7 cellular contexts compared by ENCODE assay signal in genomic region chr22:31493355-31493754, GRCh38. TPM values are rescaled to one million over a fixed set of nuclear protein-coding genes. Genes with fewer than 3 reads are reported as not detected.
DNase-seq lines count a peak whose midpoint lies in the region; ATAC-seq, FAIRE-seq and TF ChIP-seq lines count a peak whose summit lies in the region.
"Not testable (repeated sequence)": the region's sequence is repeated elsewhere in the genome, so short reads cannot be mapped to it uniquely, and the experiment has no call there.

No MANE protein-coding gene starts in this region.

- H2AFZ ChIP-seq in GM12878 (ENCODE audit: control insufficient read depth, low read depth, low read length), result peak overlapping the region; percentile 19; the same call in 1 of the 2 replicates

- not testable (repeated sequence) for H3K9me3 ChIP-seq in DOHH2 (ENCODE audit: control insufficient read depth, insufficient read depth, low read length); GM12878 (replicated peaks; ENCODE audit: control insufficient read depth, insufficient read depth, low read length); naive thymus-derived CD4-positive, alpha-beta T cell (ENCODE audit: control insufficient read depth in 2 of 3, low read length in 3 of 3); spleen

- not testable (repeated sequence) for H3K27me3 ChIP-seq in DOHH2 (ENCODE audit: control insufficient read depth, low read length); GM12878 (replicated peaks in 1 of 2; ENCODE audit: control insufficient read depth in 2 of 2, insufficient read depth in 2 of 2, low read length in 1 of 2); naive thymus-derived CD4-positive, alpha-beta T cell (ENCODE audit: control insufficient read depth in 2 of 2, insufficient read depth in 2 of 2, low read length in 2 of 2); spleen (replicated peaks in 1 of 7)

- H3K4me3 Mint-ChIP-seq in activated CD4-positive, alpha-beta T cell treated with anti-CD3 and anti-CD28 coated beads, Interleukin-2, amount 10 ng/mL, durations not matched to agents 24 days and 14 days, result peak overlapping the region; percentile 10
- peak overlapping the region; percentile 88 for H3K4me3 Mint-ChIP-seq in activated T-helper 17 cell treated with anti-CD3 and anti-CD28 coated beads, Interleukin-2, amount 50 U/mL, for 72 hours
- peak overlapping the region in 8 of 10 donors; percentile 23 to 64 (median 44) for H3K4me3 Mint-ChIP-seq in naive thymus-derived CD4-positive, alpha-beta T cell

- peaks cover 53% of the 10 kb centered on the region for H3K4me1 ChIP-seq in DOHH2 (ENCODE audit: control insufficient read depth, low read length)
- H3K4me1 ChIP-seq in GM12878 (ENCODE audit: control insufficient read depth, insufficient read depth, low read length), result peaks cover 33% of the 10 kb centered on the region
- peaks cover 23 to 30% of the 10 kb centered on the region in 2 donors for H3K4me1 ChIP-seq in naive thymus-derived CD4-positive, alpha-beta T cell (ENCODE audit: control insufficient read depth in 2 of 2, insufficient read depth in 2 of 2, low read length in 2 of 2)
- peaks cover 25 to 81% (median 58%) of the 10 kb centered on the region in 6 donors for H3K4me1 ChIP-seq in spleen

- CTCF ChIA-PET in RWPE1 (lab: Yijun Ruan, JAX); naive thymus-derived CD4-positive, alpha-beta T cell (lab: Charles Lee): not testable (repeated sequence)
- CTCF ChIA-PET in GM12878 (lab: Yijun Ruan, JAX), result interaction anchor here (1.3 to 3.9 kb wide), 4 partner anchors 42 to 63 kb away, joined by 10 to 11 read pairs (median 10); no protein-coding TSS in a partner anchor

- H3F3A ChIP-seq in DOHH2 (ENCODE audit: control insufficient read depth, insufficient read depth), result peaks cover 32% of the 10 kb centered on the region

- not testable (repeated sequence) for TF ChIP-seq RAD21 in GM12878 (IDR thresholded peaks at IDR 0.05; ENCODE audit: insufficient read depth, low read depth, low read length)

- H3K4me3 ChIP-seq in DOHH2 (ENCODE audit: low read length); naive thymus-derived CD4-positive, alpha-beta T cell (ENCODE audit: low read length); spleen: not testable (repeated sequence)
- peak overlapping the region; percentile 43; the same call in 1 of the 2 replicates for H3K4me3 ChIP-seq in GM12878

- DNase-seq in RWPE1 (ENCODE audit: low spot score); activated CD4-positive, alpha-beta T cell treated with anti-CD3 and anti-CD28 coated beads, Interleukin-2, amount 10 ng/mL, durations not matched to agents 24 days and 14 days; GM12878 (ENCODE audit: low read depth, low spot score); naive thymus-derived CD4-positive, alpha-beta T cell; spleen: not testable (repeated sequence)

- not testable (repeated sequence) for H4K20me1 ChIP-seq in DOHH2 (ENCODE audit: control insufficient read depth, insufficient read depth, low read depth, low read length); GM12878 (ENCODE audit: control insufficient read depth, insufficient read depth)

- H3K9me3 Mint-ChIP-seq in activated CD4-positive, alpha-beta T cell treated with anti-CD3 and anti-CD28 coated beads, Interleukin-2, amount 10 ng/mL, durations not matched to agents 24 days and 14 days; activated T-helper 17 cell treated with anti-CD3 and anti-CD28 coated beads, Interleukin-2, amount 50 U/mL, for 72 hours; naive thymus-derived CD4-positive, alpha-beta T cell: not testable (repeated sequence)

- not testable (repeated sequence) for ATAC-seq in activated T-helper 17 cell treated with anti-CD3 and anti-CD28 coated beads, Interleukin-2, amount 50 U/mL, for 72 hours (replicated peaks); GM12878; naive thymus-derived CD4-positive, alpha-beta T cell

- H3K27me3 Mint-ChIP-seq in activated CD4-positive, alpha-beta T cell treated with anti-CD3 and anti-CD28 coated beads, Interleukin-2, amount 10 ng/mL, durations not matched to agents 24 days and 14 days; activated T-helper 17 cell treated with anti-CD3 and anti-CD28 coated beads, Interleukin-2, amount 50 U/mL, for 72 hours; naive thymus-derived CD4-positive, alpha-beta T cell: not testable (repeated sequence)

- peak overlapping the region; percentile 45; the same call in 1 of the 2 replicates for H3K9ac ChIP-seq in GM12878 (ENCODE audit: control insufficient read depth, insufficient read depth, low read length)

- POLR2A ChIA-PET in RWPE1 (lab: Yijun Ruan, JAX; ENCODE audit: low non-redundant PET), result not testable (repeated sequence)
- POLR2A ChIA-PET in GM12878 (lab: Charles Lee), result interaction anchor here (0.5 to 8.9 kb wide), 9 partner anchors 9 to 419 kb away, joined by 3 to 82 read pairs (median 5); no protein-coding TSS in a partner anchor
- POLR2A ChIA-PET in naive thymus-derived CD4-positive, alpha-beta T cell (lab: Charles Lee), result interaction anchor here (0.6 to 0.8 kb wide), 2 partner anchors 47 to 108 kb away, joined by 3 to 5 read pairs; no protein-coding TSS in a partner anchor

- in situ Hi-C loops in GM12878 (cut with MboI), result loop anchor here (5.0 kb wide), 1 partner anchor 144 kb away; no protein-coding TSS in a partner anchor

- TF ChIP-seq CTCF in DOHH2 (IDR thresholded peaks at IDR 0.05; ENCODE audit: low read depth, low read length, poor library complexity, severe bottlenecking); RWPE1 (conservative IDR thresholded peaks at IDR 0.05; ENCODE audit: low read depth); GM12878 (IDR thresholded peaks at IDR 0.05 in 2 of 3, conservative IDR thresholded peaks at IDR 0.05 in 1 of 3; ENCODE audit: control insufficient read depth in 2 of 3, extremely low read depth in 1 of 3, insufficient read depth in 1 of 3, low read depth in 3 of 3, low read length in 3 of 3); spleen (IDR thresholded peaks at IDR 0.05 in 8 of 11, conservative IDR thresholded peaks at IDR 0.05 in 3 of 11): not testable (repeated sequence)

- H3K27ac ChIP-seq in DOHH2 (ENCODE audit: low read depth, low read length) (0 out of 2 replicates have a peak overlapping the region, but pooled peaks have one; percentile 30), RWPE1 (peak overlapping the region; percentile 40), GM12878 (ENCODE audit: control insufficient read depth, insufficient read depth) (peak overlapping the region; percentile 83), spleen (peak overlapping the region in 7 of 8 donors; percentile 20 to 99 (median 88))
- H3K27ac ChIP-seq in naive thymus-derived CD4-positive, alpha-beta T cell (ENCODE audit: low read depth, low read length), result peak overlapping the region; percentile 68

- TF ChIP-seq POLR2A in GM12878 (IDR thresholded peaks at IDR 0.05; ENCODE audit: low read depth, low read length); spleen (IDR thresholded peaks at IDR 0.05): not testable (repeated sequence)

- H3K79me2 ChIP-seq in DOHH2 (ENCODE audit: control insufficient read depth, low read length), result peaks cover 45% of the 10 kb centered on the region
- H3K79me2 ChIP-seq in GM12878 (ENCODE audit: control insufficient read depth, insufficient read depth, low read length), result peaks cover 45% of the 10 kb centered on the region

- not testable (repeated sequence) for FAIRE-seq in GM12878 (lab: Jason Lieb, UNC)

- H3K9me2 ChIP-seq in DOHH2 (replicated peaks; ENCODE audit: control insufficient read depth, low read length), result not testable (repeated sequence)

- SMC1A ChIA-PET in GM12878 (lab: Charles Lee; ENCODE audit: uncharacterized antibody, unreplicated experiment), result interaction anchor here (1.2 to 3.6 kb wide), 4 partner anchors 27 to 146 kb away, joined by 3 to 29 read pairs (median 4); no protein-coding TSS in a partner anchor

- peaks cover 40% of the 10 kb centered on the region for H3K36me3 ChIP-seq in DOHH2 (ENCODE audit: control insufficient read depth, low read length)
- not testable (repeated sequence) for H3K36me3 ChIP-seq in GM12878 (ENCODE audit: control insufficient read depth in 2 of 2, insufficient read depth in 2 of 2, low read length in 1 of 2); spleen
- H3K36me3 ChIP-seq in naive thymus-derived CD4-positive, alpha-beta T cell (ENCODE audit: control insufficient read depth in 2 of 3, insufficient read depth in 3 of 3, low read length in 3 of 3), result peaks cover 0 to 10% (median 0%) of the 10 kb centered on the region in 3 experiments

- BruUV-seq in GM12878 (replicated peaks; lab: Mats Ljungman, UMichigan), result not testable (repeated sequence)

- peak overlapping the region; percentile 52 for H3K27ac Mint-ChIP-seq in activated CD4-positive, alpha-beta T cell treated with anti-CD3 and anti-CD28 coated beads, Interleukin-2, amount 10 ng/mL, durations not matched to agents 24 days and 14 days
- H3K27ac Mint-ChIP-seq in activated T-helper 17 cell treated with anti-CD3 and anti-CD28 coated beads, Interleukin-2, amount 50 U/mL, for 72 hours, result not testable (repeated sequence)
- peak overlapping the region; percentile 40 to 94 (median 83) for H3K27ac Mint-ChIP-seq in naive thymus-derived CD4-positive, alpha-beta T cell

- H3K4me2 ChIP-seq in DOHH2 (ENCODE audit: low read length), result peak overlapping the region; percentile 61
- H3K4me2 ChIP-seq in GM12878 (ENCODE audit: control insufficient read depth, insufficient read depth), result peak overlapping the region; percentile 82

- intact Hi-C loops in activated CD4-positive, alpha-beta T cell treated with anti-CD3 and anti-CD28 coated beads, Interleukin-2, amount 10 ng/mL, durations not matched to agents 24 days and 14 days (cut with micrococcal nuclease), result loop anchor here (5.0 to 10.0 kb wide), 2 partner anchors 201 to 1069 kb away; partner anchors contain the start of genes MTFP1 and PIK3IP1
- intact Hi-C loops in GM12878 (cut with micrococcal nuclease; ENCODE audit: unreplicated experiment), result not testable (repeated sequence)
- intact Hi-C loops in naive thymus-derived CD4-positive, alpha-beta T cell (cut with micrococcal nuclease), result loop anchor here (5.0 to 10.0 kb wide), 3 partner anchors 64 to 1609 kb away; partner anchors contain the start of genes MTFP1 (in 1 of the 2) and MTMR3 (in 1 of the 2)
- intact Hi-C loops in spleen (cut with DNase I; ENCODE audit: low total_unique reads), result loop anchor here (10.0 kb wide), 1 partner anchor 141 kb away; no protein-coding TSS in a partner anchor

- H3K36me3 Mint-ChIP-seq in activated CD4-positive, alpha-beta T cell treated with anti-CD3 and anti-CD28 coated beads, Interleukin-2, amount 10 ng/mL, durations not matched to agents 24 days and 14 days (ENCODE audit: low read depth), result peaks cover 21% of the 10 kb centered on the region
- peaks cover 32% of the 10 kb centered on the region for H3K36me3 Mint-ChIP-seq in activated T-helper 17 cell treated with anti-CD3 and anti-CD28 coated beads, Interleukin-2, amount 50 U/mL, for 72 hours (ENCODE audit: low read depth)
- H3K36me3 Mint-ChIP-seq in naive thymus-derived CD4-positive, alpha-beta T cell, result peaks cover 0 to 13% (median 3%) of the 10 kb centered on the region in 5 donors

- 56% methylated on average over 5 of the region's 5 CpGs for WGBS in GM12878 (ENCODE audit: insufficient coverage, insufficient replicate concordance, low lambda C conversion rate, missing lambda C conversion rate)
- 78 to 93% (median 89%) methylated on average over 5 of the region's 5 CpGs for WGBS in spleen, 5 donors

- H3K4me1 Mint-ChIP-seq in activated CD4-positive, alpha-beta T cell treated with anti-CD3 and anti-CD28 coated beads, Interleukin-2, amount 10 ng/mL, durations not matched to agents 24 days and 14 days, result peaks cover 39% of the 10 kb centered on the region
- H3K4me1 Mint-ChIP-seq in activated T-helper 17 cell treated with anti-CD3 and anti-CD28 coated beads, Interleukin-2, amount 50 U/mL, for 72 hours, result peaks cover 21% of the 10 kb centered on the region
- H3K4me1 Mint-ChIP-seq in naive thymus-derived CD4-positive, alpha-beta T cell, result peaks cover 7 to 53% (median 45%) of the 10 kb centered on the region in 7 donors

- TF ChIP-seq EP300 in GM12878 (IDR thresholded peaks at IDR 0.05; ENCODE audit: borderline replicate concordance in 1 of 2, control insufficient read depth in 1 of 2, low read depth in 2 of 2, low read length in 2 of 2), result not testable (repeated sequence)

- RAD21 ChIA-PET in GM12878 (lab: Charles Lee; ENCODE audit: unreplicated experiment), result interaction anchor here (0.7 to 1.8 kb wide), 3 partner anchors 27 to 157 kb away, joined by 3 to 4 read pairs (median 3); no protein-coding TSS in a partner anchor

RNA-seq across cellular contexts. Expression of gene SFI1, which starts 3.0 kb away (rescaled TPM):
- total RNA-seq in activated CD4-positive, alpha-beta T cell treated with anti-CD3 and anti-CD28 coated beads, Interleukin-2, amount 10 ng/mL, durations not matched to agents 24 days and 14 days, result 321 and 352 TPM in 2 replicates
- total RNA-seq in activated T-helper 17 cell treated with anti-CD3 and anti-CD28 coated beads, Interleukin-2, amount 50 U/mL, for 72 hours, result 100 to 1,000 TPM; 125 to 349 TPM
- 390 and 402 TPM in 2 replicates for total RNA-seq in GM12878 (2013; cell fraction: nucleolus; rRNA removed)
- total RNA-seq in GM12878 (2014; rRNA removed) (39.5 and 42.4 TPM in 2 replicates), GM12878 (2014; rRNA removed; fragmentation: Illumina TruSeq; extraction: Trizol) (20.9 and 22.3 TPM in 2 replicates), GM12878 (2021) (44.7 and 70.1 TPM in 2 replicates), spleen (100 to 1,000 TPM in 4 of 7 donors, 10 to 100 TPM in 3; 78.2 to 110 (median 106) TPM)
- polyA plus RNA-seq in GM12878 (2011; ENCODE audit: low read depth), result 36.0 TPM
- polyA plus RNA-seq in GM12878 (2011; rRNA removed) (50.4 and 53.7 TPM in 2 replicates), GM12878 (2014; fragmentation: Illumina TruSeq; extraction: Trizol) (12.9 and 23.9 TPM in 2 replicates), GM12878 (2014; fragmentation: Nextera tagmentation; extraction: Ambion mirVana) (1 to 10 TPM; 6.3 to 6.6 TPM), GM12878 (2014; rRNA removed) (54.1 and 66.3 TPM in 2 replicates), GM12878 (2016; fragmentation: Nextera tagmentation; extraction: Ambion mirVana) (10 to 100 TPM; 30.4 to 30.5 TPM), spleen (10 to 100 TPM; 36.7 to 71.6 (median 68.4) TPM)
- 40.4 and 45.7 TPM in 2 replicates for polyA plus RNA-seq in GM12878 (2011; cell fraction: cytosol; rRNA removed)
- 300 and 325 TPM in 2 replicates for polyA plus RNA-seq in GM12878 (2011; cell fraction: nucleus; rRNA removed)
- 74.6 and 75.2 TPM in 2 replicates for polyA plus RNA-seq in GM12878 (2012)
- polyA minus RNA-seq in GM12878 (2011; rRNA and poly(A)+ RNA removed), result 77.6 and 90.2 TPM in 2 replicates
- 16.8 and 20.7 TPM in 2 replicates for polyA minus RNA-seq in GM12878 (2011; cell fraction: cytosol; rRNA and poly(A)+ RNA removed)
- polyA minus RNA-seq in GM12878 (2011; cell fraction: nucleus; rRNA and poly(A)+ RNA removed), result 85.6 and 115 TPM in 2 replicates
- 100 to 1,000 TPM; 196 to 359 (median 343) TPM for total RNA-seq in naive thymus-derived CD4-positive, alpha-beta T cell
- polyA plus RNA-seq in naive thymus-derived CD4-positive, alpha-beta T cell, result 10 to 100 TPM; 25.9 to 69.5 TPM

RNA-seq across cellular contexts. Expression of gene EIF4ENIF1, which starts 3.7 kb away (rescaled TPM):
- 78.1 and 85.6 TPM in 2 replicates for total RNA-seq in activated CD4-positive, alpha-beta T cell treated with anti-CD3 and anti-CD28 coated beads, Interleukin-2, amount 10 ng/mL, durations not matched to agents 24 days and 14 days
- total RNA-seq in activated T-helper 17 cell treated with anti-CD3 and anti-CD28 coated beads, Interleukin-2, amount 50 U/mL, for 72 hours, result 10 to 100 TPM; 31.5 to 41.0 TPM
- total RNA-seq in GM12878 (2013; cell fraction: nucleolus; rRNA removed), result 48.6 and 60.5 TPM in 2 replicates
- 16.6 and 22.1 TPM in 2 replicates for total RNA-seq in GM12878 (2014; rRNA removed)
- total RNA-seq in GM12878 (2014; rRNA removed; fragmentation: Illumina TruSeq; extraction: Trizol), result 23.2 and 24.9 TPM in 2 replicates
- total RNA-seq in GM12878 (2021), result 36.5 and 37.7 TPM in 2 replicates
- polyA plus RNA-seq in GM12878 (2011; ENCODE audit: low read depth), result 13.3 TPM
- polyA plus RNA-seq in GM12878 (2011; rRNA removed), result 32.7 and 39.6 TPM in 2 replicates
- polyA plus RNA-seq in GM12878 (2011; cell fraction: cytosol; rRNA removed), result 28.7 and 56.7 TPM in 2 replicates
- polyA plus RNA-seq in GM12878 (2011; cell fraction: nucleus; rRNA removed), result 57.7 and 75.9 TPM in 2 replicates
- 22.8 and 23.5 TPM in 2 replicates for polyA plus RNA-seq in GM12878 (2012)
- 43.7 and 77.9 TPM in 2 replicates for polyA plus RNA-seq in GM12878 (2014; fragmentation: Illumina TruSeq; extraction: Trizol)
- polyA plus RNA-seq in GM12878 (2014; fragmentation: Nextera tagmentation; extraction: Ambion mirVana), result 1 to 10 TPM; 4.4 to 7.4 TPM
- 21.8 and 30.6 TPM in 2 replicates for polyA plus RNA-seq in GM12878 (2014; rRNA removed)
- polyA plus RNA-seq in GM12878 (2016; fragmentation: Nextera tagmentation; extraction: Ambion mirVana), result 10 to 100 TPM; 19.3 to 25.6 TPM
- polyA minus RNA-seq in GM12878 (2011; rRNA and poly(A)+ RNA removed), result 48.3 and 57.3 TPM in 2 replicates
- polyA minus RNA-seq in GM12878 (2011; cell fraction: cytosol; rRNA and poly(A)+ RNA removed), result 16.5 and 17.2 TPM in 2 replicates
- 24.3 and 43.1 TPM in 2 replicates for polyA minus RNA-seq in GM12878 (2011; cell fraction: nucleus; rRNA and poly(A)+ RNA removed)
- total RNA-seq in naive thymus-derived CD4-positive, alpha-beta T cell, result 10 to 100 TPM; 26.3 to 46.5 (median 36.8) TPM
- polyA plus RNA-seq in naive thymus-derived CD4-positive, alpha-beta T cell, result 10 to 100 TPM; 12.8 to 19.5 TPM
- total RNA-seq in spleen, result 10 to 100 TPM; 15.8 to 39.4 (median 36.8) TPM
- 10 to 100 TPM in 1 of 3 donors, 1 to 10 TPM in 2; 7.3 to 12.7 (median 8.0) TPM for polyA plus RNA-seq in spleen

Comparison
In these comparisons a context has a peak if more than half of its experiments do, and no peak if none do; other contexts are left out.
1. H3K27ac ChIP-seq: peak in every context shown above with its lines; median percentile 88 in spleen; 83 in GM12878; 68 in naive thymus-derived CD4-positive, alpha-beta T cell; 40 in RWPE1; 30 in DOHH2.
2. H3K4me3 Mint-ChIP-seq: peak in every context shown above with its lines; median percentile 88 in activated T-helper 17 cell treated with anti-CD3 and anti-CD28 coated beads, Interleukin-2, amount 50 U/mL, for 72 hours; 44 in naive thymus-derived CD4-positive, alpha-beta T cell; 10 in activated CD4-positive, alpha-beta T cell treated with anti-CD3 and anti-CD28 coated beads, Interleukin-2, amount 10 ng/mL, durations not matched to agents 24 days and 14 days.